ENCODE assay signal across 1 cellular context in genomic region chr3:11198070-11198469, GRCh38.
A peak's percentile ranks its signal among the peaks of the same experiment; 100 is the strongest.
TF ChIP-seq lines count a peak whose summit lies in the region.

No MANE protein-coding gene starts in this region.

TF ChIP-seq in SK-N-SH, 30 proteins besides CTCF, POLR2A, EP300 and RAD21 (continued from another document):
- TF ChIP-seq REST (IDR thresholded peaks at IDR 0.05; ENCODE audit: low read depth, low read length): no peak
- TF ChIP-seq TEAD4 (IDR thresholded peaks at IDR 0.05; ENCODE audit: borderline replicate concordance, insufficient read depth): no peak
- no peak for TF ChIP-seq RCOR1 (IDR thresholded peaks at IDR 0.05; ENCODE audit: low read length)
- peak; percentile 46; the same call in 1 of the 2 replicates for TF ChIP-seq TCF12 (IDR thresholded peaks at IDR 0.05)
- 0 out of 2 replicates have a peak, but pooled peaks have one; percentile 20 for TF ChIP-seq MXI1 (IDR thresholded peaks at IDR 0.05; ENCODE audit: low read depth, low read length)
- TF ChIP-seq PBX3 (IDR thresholded peaks at IDR 0.05): peak; percentile 38; the same call in 1 of the 2 replicates
- TF ChIP-seq JUND (IDR thresholded peaks at IDR 0.05): 0 out of 2 replicates have a peak, but pooled peaks have one; percentile 12
